8 cellular contexts compared by ENCODE assay signal in the genomic region with DNA sequence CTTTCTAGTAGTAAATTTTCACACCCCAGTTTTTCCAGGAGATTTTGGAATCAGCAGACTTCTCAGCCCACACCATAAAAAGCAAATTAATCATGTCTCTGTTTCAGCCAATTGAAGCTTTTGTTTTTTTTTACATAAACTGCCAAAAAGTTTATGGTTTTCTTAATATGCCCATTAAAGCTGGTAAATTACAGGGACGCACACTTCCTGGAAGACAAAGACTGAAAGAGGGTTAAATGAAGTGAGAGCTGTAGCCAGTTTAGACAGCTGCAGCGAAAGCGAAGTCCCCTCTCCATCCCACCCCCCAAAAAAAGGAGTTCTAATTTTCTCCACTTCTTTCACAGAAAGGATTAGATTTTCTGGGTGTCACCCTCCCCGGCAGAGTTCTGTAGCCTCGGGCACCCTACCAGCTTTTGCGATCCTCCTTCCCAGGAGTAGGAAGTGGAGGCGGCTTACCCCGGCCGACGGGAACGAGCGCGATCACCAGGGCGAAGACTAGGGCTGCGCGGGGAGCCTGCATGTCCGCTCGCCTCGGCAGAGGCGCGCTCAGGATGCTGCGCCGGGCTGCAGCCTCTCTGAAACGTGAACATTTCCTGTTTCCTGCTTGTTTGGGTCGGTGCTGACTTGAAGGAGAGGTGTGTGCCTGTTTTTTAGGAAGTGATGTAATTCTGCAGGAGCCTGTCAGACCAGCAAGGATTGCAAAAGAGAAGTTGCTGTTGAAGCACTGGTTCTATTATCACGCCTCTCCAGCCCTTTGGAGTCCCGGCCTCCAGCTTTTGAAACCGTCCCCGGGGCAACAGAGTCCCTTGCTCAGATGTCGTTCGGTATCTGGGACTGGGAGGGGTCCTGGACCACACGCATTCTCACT. TPM values are rescaled to one million over a fixed set of nuclear protein-coding genes. Genes with fewer than 3 reads are reported as not detected.
DNase-seq lines count a peak whose midpoint lies in the region; ATAC-seq and TF ChIP-seq lines count a peak whose summit lies in the region.

TMEM154 (minus strand) TSS at position 584 of the 868 bp plus-strand sequence; CDS start at position 520, 64 bp downstream.

- H3K27ac Mint-ChIP-seq in activated T-cell treated with anti-CD3 and anti-CD28 coated beads, Interleukin-2, amount 50 U/mL, for 24 hours = peak within 1 kb of the TSS; percentile 93
- peak within 1 kb of the TSS; percentile 83 to 85 for H3K27ac Mint-ChIP-seq in natural killer cell treated with Interleukin-12 subunit alpha and Interleukin-12 subunit beta and Interleukin-15 and Interleukin-18, amount 100 ng/mL, for 72 hours
- peak within 1 kb of the TSS; percentile 93 for H3K27ac Mint-ChIP-seq in stimulated activated naive B cell treated with anti-CD40 and anti-IgM and Interleukin-4, amounts not matched to agents 10 μg/mL and 1 μg/mL and 100 μg/mL, for 72 hours

- H3K9me3 Mint-ChIP-seq in activated T-cell treated with anti-CD3 and anti-CD28 coated beads, Interleukin-2, amount 50 U/mL, for 24 hours = no peaks in the 10 kb centered on the region
- H3K9me3 Mint-ChIP-seq in natural killer cell treated with Interleukin-12 subunit alpha and Interleukin-12 subunit beta and Interleukin-15 and Interleukin-18, amount 100 ng/mL, for 72 hours = no peaks in the 10 kb centered on the region
- H3K9me3 Mint-ChIP-seq in stimulated activated naive B cell treated with anti-CD40 and anti-IgM and Interleukin-4, amounts not matched to agents 10 μg/mL and 1 μg/mL and 100 μg/mL, for 72 hours = no peaks in the 10 kb centered on the region

- TF ChIP-seq CTCF in AG09309 (IDR thresholded peaks at IDR 0.05; ENCODE audit: control insufficient read depth, insufficient read depth, low read depth, low read length, missing control alignments) (no peak), OCI-LY3 (IDR thresholded peaks at IDR 0.05; ENCODE audit: low read depth, low read length) (no peak)

- peak; percentile 75 for ATAC-seq in GM18867 (IDR thresholded peaks at IDR 0.05; ENCODE audit: unreplicated experiment)
- peak; percentile 74 for ATAC-seq in HG03097 (IDR thresholded peaks at IDR 0.05; ENCODE audit: low FRiP score, unreplicated experiment)
- peak; percentile 96 to 97 for ATAC-seq in natural killer cell treated with Interleukin-12 subunit alpha and Interleukin-12 subunit beta and Interleukin-15 and Interleukin-18, amount 100 ng/mL, for 72 hours
- ATAC-seq in stimulated activated naive B cell treated with anti-CD40 and anti-IgM and Interleukin-4, amounts not matched to agents 10 μg/mL and 1 μg/mL and 100 μg/mL, for 72 hours (replicated peaks) = peak; percentile 63 to 66

- peaks cover 78% of the 10 kb centered on the region for H3K4me1 ChIP-seq in OCI-LY3 (ENCODE audit: low read length)

- H3K27me3 Mint-ChIP-seq in activated T-cell treated with anti-CD3 and anti-CD28 coated beads, Interleukin-2, amount 50 U/mL, for 24 hours = no peaks in the 10 kb centered on the region
- H3K27me3 Mint-ChIP-seq in natural killer cell treated with Interleukin-12 subunit alpha and Interleukin-12 subunit beta and Interleukin-15 and Interleukin-18, amount 100 ng/mL, for 72 hours = no peaks in the 10 kb centered on the region
- no peaks in the 10 kb centered on the region for H3K27me3 Mint-ChIP-seq in stimulated activated naive B cell treated with anti-CD40 and anti-IgM and Interleukin-4, amounts not matched to agents 10 μg/mL and 1 μg/mL and 100 μg/mL, for 72 hours

- no peaks in the 10 kb centered on the region for H3K9me3 ChIP-seq in OCI-LY3 (ENCODE audit: insufficient read depth, low read length)

- H3K36me3 Mint-ChIP-seq in activated T-cell treated with anti-CD3 and anti-CD28 coated beads, Interleukin-2, amount 50 U/mL, for 24 hours (ENCODE audit: low read depth) = peaks cover 6% of the 10 kb centered on the region
- no peaks in the 10 kb centered on the region for H3K36me3 Mint-ChIP-seq in natural killer cell treated with Interleukin-12 subunit alpha and Interleukin-12 subunit beta and Interleukin-15 and Interleukin-18, amount 100 ng/mL, for 72 hours
- H3K36me3 Mint-ChIP-seq in stimulated activated naive B cell treated with anti-CD40 and anti-IgM and Interleukin-4, amounts not matched to agents 10 μg/mL and 1 μg/mL and 100 μg/mL, for 72 hours = peaks cover 7 to 12% of the 10 kb centered on the region in 2 donors

- H3K36me3 ChIP-seq in OCI-LY3 (replicated peaks; ENCODE audit: low read depth, low read length) = no peaks in the 10 kb centered on the region

- no peak for DNase-seq in AG09309 (ENCODE audit: low read depth)
- peak; percentile 76 for DNase-seq in activated T-cell treated with anti-CD3 and anti-CD28 coated beads, Interleukin-2, amount 50 U/mL, for 24 hours
- peak; percentile 54 for DNase-seq in fibroblast of gingiva (ENCODE audit: low read depth)
- peak; percentile 81 for DNase-seq in natural killer cell treated with Interleukin-12 subunit alpha and Interleukin-12 subunit beta and Interleukin-15 and Interleukin-18, amount 100 ng/mL, for 72 hours (ENCODE audit: low spot score)
- peak; percentile 73 for DNase-seq in stimulated activated naive B cell treated with anti-CD40 and anti-IgM and Interleukin-4, amounts not matched to agents 10 μg/mL and 1 μg/mL and 100 μg/mL, for 72 hours

- peak within 1 kb of the TSS; percentile 62 for H3K9ac ChIP-seq in OCI-LY3 (ENCODE audit: low read length)

- no peaks in the 10 kb centered on the region for H3K79me2 ChIP-seq in OCI-LY3 (ENCODE audit: low read length)

- H3K27ac ChIP-seq in OCI-LY3 (ENCODE audit: low read length) = peak within 1 kb of the TSS; percentile 0; the same call in 1 of the 2 replicates

- H3K4me3 ChIP-seq in AG09309 (ENCODE audit: control insufficient read depth, low read depth, low read length) (peak within 1 kb of the TSS; percentile 58), OCI-LY3 (ENCODE audit: low read length) (peak within 1 kb of the TSS; percentile 76)

- peak within 1 kb of the TSS; percentile 89 for H3K4me3 Mint-ChIP-seq in activated T-cell treated with anti-CD3 and anti-CD28 coated beads, Interleukin-2, amount 50 U/mL, for 24 hours
- peak within 1 kb of the TSS; percentile 92 for H3K4me3 Mint-ChIP-seq in natural killer cell treated with Interleukin-12 subunit alpha and Interleukin-12 subunit beta and Interleukin-15 and Interleukin-18, amount 100 ng/mL, for 72 hours
- H3K4me3 Mint-ChIP-seq in stimulated activated naive B cell treated with anti-CD40 and anti-IgM and Interleukin-4, amounts not matched to agents 10 μg/mL and 1 μg/mL and 100 μg/mL, for 72 hours = peak within 1 kb of the TSS; percentile 89 to 98

- H2AFZ ChIP-seq in OCI-LY3 (ENCODE audit: low read depth, low read length) = peak within 1 kb of the TSS; percentile 80

- H3K4me2 ChIP-seq in OCI-LY3 (ENCODE audit: low read length) = peak within 1 kb of the TSS; percentile 85

- peaks cover 32% of the 10 kb centered on the region for H3K27me3 ChIP-seq in OCI-LY3 (ENCODE audit: low read depth, low read length)

- 0 out of 2 replicates have a peak, but pooled peaks cover 4% of the 10 kb centered on the region for H4K20me1 ChIP-seq in OCI-LY3 (ENCODE audit: insufficient read depth, low read length)

- peaks cover 63% of the 10 kb centered on the region for H3K4me1 Mint-ChIP-seq in activated T-cell treated with anti-CD3 and anti-CD28 coated beads, Interleukin-2, amount 50 U/mL, for 24 hours (ENCODE audit: low read depth)
- H3K4me1 Mint-ChIP-seq in natural killer cell treated with Interleukin-12 subunit alpha and Interleukin-12 subunit beta and Interleukin-15 and Interleukin-18, amount 100 ng/mL, for 72 hours (ENCODE audit: low read depth in 2 of 2) = peaks cover 20 to 43% of the 10 kb centered on the region in 2 donors
- H3K4me1 Mint-ChIP-seq in stimulated activated naive B cell treated with anti-CD40 and anti-IgM and Interleukin-4, amounts not matched to agents 10 μg/mL and 1 μg/mL and 100 μg/mL, for 72 hours = peaks cover 55 to 87% of the 10 kb centered on the region in 2 donors

RNA-seq across cellular contexts. Expression of gene TMEM154, which starts in this region (rescaled TPM):
- total RNA-seq in natural killer cell treated with Interleukin-12 subunit alpha and Interleukin-12 subunit beta and Interleukin-15 and Interleukin-18, amount 100 ng/mL, for 72 hours = 10 to 100 TPM; 14.9 to 23.2 TPM
